In genomic region chr16:21550435-21550834, GRCh38 we compare ENCODE assay signal across 7 cellular contexts. TPM values are rescaled to one million over a fixed set of nuclear protein-coding genes. Genes with fewer than 3 reads are reported as not detected.
A peak's percentile ranks its signal among the peaks of the same experiment; 100 is the strongest.
DNase-seq lines count a peak whose midpoint lies in the region; ATAC-seq, FAIRE-seq and TF ChIP-seq lines count a peak whose summit lies in the region.
"Not testable (repeated sequence)": the region's sequence is repeated elsewhere in the genome, so short reads cannot be mapped to it uniquely, and the experiment has no call there.

No MANE protein-coding gene starts in this region.

- H3K4me3 ChIP-seq in GM23338; HCT116 (replicated peaks in 1 of 2; ENCODE audit: low read depth in 1 of 2, low read length in 2 of 2); K562; HepG2 (replicated peaks in 1 of 3; ENCODE audit: insufficient read depth in 1 of 3, low read depth in 2 of 3, low read length in 3 of 3); neural progenitor cell: not testable (repeated sequence)

- H3K9me2 ChIP-seq in GM23338 (ENCODE audit: insufficient read depth); HCT116 (ENCODE audit: insufficient read depth): not testable (repeated sequence)

- H3K27me3 Mint-ChIP-seq in GM23338 (ENCODE audit: insufficient read depth, low read depth, poor library complexity) (peaks cover 17% of the 10 kb centered on the region), nephron progenitor cell (ENCODE audit: low read depth, poor library complexity) (peaks cover 34% of the 10 kb centered on the region)
- H3K27me3 Mint-ChIP-seq in neural progenitor cell (ENCODE audit: insufficient read depth, low read depth), result not testable (repeated sequence)

- not testable (repeated sequence) for H3K4me1 Mint-ChIP-seq in GM23338, nephron progenitor cell, neural progenitor cell

- H3K9me1 ChIP-seq in K562 (ENCODE audit: control insufficient read depth, insufficient read depth, low read length), result not testable (repeated sequence)

- TF ChIP-seq CTCF in GM23338 (conservative IDR thresholded peaks at IDR 0.05; ENCODE audit: low read depth in 2 of 2) (peak in 1 of 2 experiments; percentile 14; a peak in 1 of 4 replicates), nephron progenitor cell (IDR thresholded peaks at IDR 0.05) (peak; percentile 7), neural progenitor cell (IDR thresholded peaks at IDR 0.05) (peak; percentile 8)
- TF ChIP-seq CTCF in HCT116 (IDR thresholded peaks at IDR 0.05 in 2 of 3, conservative IDR thresholded peaks at IDR 0.05 in 1 of 3; ENCODE audit: borderline replicate concordance in 1 of 3, insufficient read depth in 1 of 3, low read depth in 2 of 3, low read length in 2 of 3); K562 (IDR thresholded peaks at IDR 0.05 in 2 of 3, conservative IDR thresholded peaks at IDR 0.05 in 1 of 3; ENCODE audit: insufficient read depth in 2 of 3, low read depth in 1 of 3, low read length in 3 of 3); HepG2 (CRISPR knock-in tag; IDR thresholded peaks at IDR 0.05): not testable (repeated sequence)

- H3K27ac Mint-ChIP-seq in GM23338, nephron progenitor cell, neural progenitor cell: not testable (repeated sequence)

- H3K36me3 Mint-ChIP-seq in GM23338 (ENCODE audit: low read depth); nephron progenitor cell (ENCODE audit: low read depth); neural progenitor cell: not testable (repeated sequence)

- RAD21 ChIA-PET in HCT116 (lab: Charles Lee; ENCODE audit: low non-redundant PET in 1 of 2, low total read pairs in 2 of 2, uncharacterized antibody in 2 of 2, unreplicated experiment in 2 of 2), result not testable (repeated sequence)

- H3K9me3 Mint-ChIP-seq in GM23338, nephron progenitor cell, neural progenitor cell: not testable (repeated sequence)

- TF ChIP-seq RAD21 in HCT116 (IDR thresholded peaks at IDR 0.05; ENCODE audit: low read depth); K562 (CRISPR knock-in tag; conservative IDR thresholded peaks at IDR 0.05 in 1 of 2, IDR thresholded peaks at IDR 0.05 in 1 of 2); HepG2 (CRISPR knock-in tag; IDR thresholded peaks at IDR 0.05): not testable (repeated sequence)

- not testable (repeated sequence) for H3F3A ChIP-seq in GM23338 (replicated peaks; ENCODE audit: low read depth); neural progenitor cell (ENCODE audit: low read depth)

- in situ Hi-C loops in K562 (cut with MboI) (loop anchor here (25.0 kb wide), 1 partner anchor 238 kb away; no protein-coding TSS in a partner anchor), HepG2 (cut with HindIII; ENCODE audit: extremely low pct_ligation_motif_present, low pct_unique_long_range_greater_than_20kb) (loop anchor here (25.0 kb wide), 2 partner anchors 238 to 787 kb away; no protein-coding TSS in a partner anchor)

- intact Hi-C loops in HCT116 (cut with micrococcal nuclease) (loop anchor here (10.0 kb wide), 1 partner anchor 774 kb away; no protein-coding TSS in a partner anchor), K562 (cut with micrococcal nuclease) (loop anchor here (5.0 to 10.0 kb wide), 2 partner anchors 248 to 396 kb away; partner anchors contain the start of genes DNAH3 and LDAF1), HepG2 (cut with micrococcal nuclease; ENCODE audit: unreplicated experiment) (loop anchor here (10.0 kb wide), 2 partner anchors 266 to 396 kb away; partner anchors contain the start of genes DNAH3 and LDAF1)

- H3K27ac ChIP-seq in GM23338 (ENCODE audit: low read depth); HCT116 (ENCODE audit: low read depth, low read length); K562 (ENCODE audit: extremely low read depth, low read depth, low read length); HepG2 (ENCODE audit: extremely low read length, insufficient read depth, low read length); neural progenitor cell: not testable (repeated sequence)

- not testable (repeated sequence) for H3K79me2 ChIP-seq in GM23338 (replicated peaks; ENCODE audit: insufficient read depth); HCT116 (ENCODE audit: insufficient read depth, low read length); K562 (ENCODE audit: control insufficient read depth, insufficient read depth, low read length); HepG2 (ENCODE audit: insufficient read depth, low read length); neural progenitor cell (ENCODE audit: low read depth)

- FAIRE-seq in K562 (lab: Jason Lieb, UNC); HepG2 (lab: Jason Lieb, UNC): not testable (repeated sequence)

- not testable (repeated sequence) for TF ChIP-seq POLR2A in HCT116 (IDR thresholded peaks at IDR 0.05; ENCODE audit: borderline replicate concordance, extremely low read depth, insufficient read depth, insufficient read length); K562 (conservative IDR thresholded peaks at IDR 0.05); HepG2 (IDR thresholded peaks at IDR 0.05; ENCODE audit: insufficient read depth in 1 of 2, low read depth in 2 of 2, low read length in 2 of 2)

- POLR2A ChIA-PET in HCT116 (lab: Charles Lee); K562 (lab: Yijun Ruan, JAX); HepG2 (lab: Yijun Ruan, JAX): not testable (repeated sequence)

- H3K27me3 ChIP-seq in GM23338 (ENCODE audit: insufficient read depth); HCT116 (ENCODE audit: insufficient read depth, low read length); K562 (ENCODE audit: control insufficient read depth in 2 of 2, insufficient read depth in 2 of 2, low read length in 2 of 2); neural progenitor cell: not testable (repeated sequence)
- peaks cover 3 to 31% of the 10 kb centered on the region in 2 experiments; a peak in 3 of 5 replicates for H3K27me3 ChIP-seq in HepG2 (ENCODE audit: control insufficient read depth in 1 of 2, insufficient read depth in 2 of 2, low read length in 2 of 2)

- H3K4me2 ChIP-seq in GM23338; HCT116 (ENCODE audit: low read length); K562 (ENCODE audit: insufficient read depth, low read length); HepG2 (ENCODE audit: low read depth, low read length); neural progenitor cell: not testable (repeated sequence)

- not testable (repeated sequence) for H3K4me1 ChIP-seq in GM23338 (ENCODE audit: insufficient read depth); HCT116 (ENCODE audit: control insufficient read depth in 1 of 2, insufficient read depth in 2 of 2, low read length in 2 of 2); neural progenitor cell
- H3K4me1 ChIP-seq in K562 (replicated peaks in 1 of 2; ENCODE audit: control insufficient read depth in 2 of 2, insufficient read depth in 2 of 2, low read length in 2 of 2), result peaks cover 0 to 17% of the 10 kb centered on the region in 2 experiments; a peak in 4 of 5 replicates
- peaks cover 18% of the 10 kb centered on the region for H3K4me1 ChIP-seq in HepG2 (ENCODE audit: insufficient read depth, low read length)

- H2AFZ ChIP-seq in GM23338; HCT116 (ENCODE audit: low read depth, low read length, poor library complexity, severe bottlenecking); K562 (ENCODE audit: low read depth, low read length); HepG2 (ENCODE audit: low read length); neural progenitor cell (replicated peaks): not testable (repeated sequence)

- CTCF ChIA-PET in HCT116 (lab: Charles Lee); HepG2 (lab: Yijun Ruan, JAX; ENCODE audit: low intra/inter-chr PET ratio, low total read pairs): not testable (repeated sequence)
- CTCF ChIA-PET in K562 (lab: Yijun Ruan, JAX; ENCODE audit: low intra/inter-chr PET ratio), result interaction anchor here (0.7 kb wide), 1 partner anchor 355 kb away, joined by 3 read pairs; no protein-coding TSS in a partner anchor

- not testable (repeated sequence) for H3K9me3 ChIP-seq in HCT116 (ENCODE audit: control insufficient read depth in 1 of 2, insufficient read depth in 1 of 2, low read depth in 1 of 2, low read length in 2 of 2); K562 (replicated peaks; ENCODE audit: control insufficient read depth, insufficient read depth, low read depth, low read length); HepG2 (ENCODE audit: low read length); neural progenitor cell (ENCODE audit: low read depth)

- WGBS in K562 (ENCODE audit: insufficient coverage, low coverage, missing lambda C conversion rate), result 20% methylated on average over 1 of the region's 5 CpGs
- WGBS in HepG2 (ENCODE audit: low lambda C conversion rate), result 1% methylated on average over 3 of the region's 5 CpGs

- peak; percentile 55 for ATAC-seq in GM23338
- ATAC-seq in HCT116, result peak; percentile 29; the same call in 1 of the 2 replicates
- ATAC-seq in SK-N-SH treated with all-trans-retinoic acid at 6 μM for 48 hours, result peak; percentile 20; the same call in 1 of the 3 replicates
- ATAC-seq in K562, result peak; percentile 74
- ATAC-seq in HepG2, result peak; percentile 78

- not testable (repeated sequence) for H3K4me3 Mint-ChIP-seq in GM23338, nephron progenitor cell, neural progenitor cell

- not testable (repeated sequence) for H3K36me3 ChIP-seq in GM23338 (ENCODE audit: insufficient read depth); HCT116 (ENCODE audit: control insufficient read depth in 1 of 2, insufficient read depth in 2 of 2, low read length in 2 of 2); K562 (ENCODE audit: control insufficient read depth, insufficient read depth, low read length); HepG2 (replicated peaks in 1 of 2; ENCODE audit: control insufficient read depth in 1 of 2, insufficient read depth in 2 of 2, low read length in 2 of 2); neural progenitor cell

- not testable (repeated sequence) for H3K9ac ChIP-seq in HCT116 (ENCODE audit: low read length); K562 (ENCODE audit: insufficient read depth in 1 of 2, low read depth in 2 of 2, low read length in 2 of 2); HepG2 (ENCODE audit: insufficient read depth, low read depth, low read length); neural progenitor cell

- H4K20me1 ChIP-seq in GM23338 (replicated peaks; ENCODE audit: insufficient read depth); HCT116 (ENCODE audit: insufficient read depth); K562 (replicated peaks; ENCODE audit: control insufficient read depth, insufficient read depth, low read length); HepG2 (ENCODE audit: insufficient read depth, low read length); neural progenitor cell (ENCODE audit: low read depth): not testable (repeated sequence)

- TF ChIP-seq EP300 in K562 (IDR thresholded peaks at IDR 0.05; ENCODE audit: low read length); HepG2 (IDR thresholded peaks at IDR 0.05; ENCODE audit: low read depth in 2 of 2, low read length in 2 of 2); HepG2 (CRISPR knock-in tag; IDR thresholded peaks at IDR 0.05; ENCODE audit: borderline replicate concordance): not testable (repeated sequence)

- DNase-seq in GM23338 (ENCODE audit: low spot score); HCT116 (ENCODE audit: low read depth, low spot score); K562 (ENCODE audit: extremely low read depth in 1 of 4, low spot score in 3 of 4); HepG2 (ENCODE audit: low spot score); nephron progenitor cell; neural progenitor cell (ENCODE audit: low spot score): not testable (repeated sequence)

- BruUV-seq in HCT116 (replicated peaks; lab: Mats Ljungman, UMichigan); K562 (replicated peaks; lab: Mats Ljungman, UMichigan); HepG2 (replicated peaks; lab: Mats Ljungman, UMichigan): not testable (repeated sequence)

RNA-seq across cellular contexts. Expression of gene METTL9, which starts 48.9 kb away (rescaled TPM):
- 152 and 180 TPM in 2 replicates for total RNA-seq in GM23338 (2014; rRNA removed; shearing (Covaris generic))
- 66.4 and 72.5 TPM in 2 replicates for polyA plus RNA-seq in GM23338 (2016; fragmentation: Nextera tagmentation; extraction: Ambion mirVana)
- total RNA-seq in HCT116 (2021; ENCODE audit: unreplicated experiment), result 41.4 TPM
- 12.2 and 16.5 TPM in 2 replicates for polyA plus RNA-seq in HCT116 (2012)
- 42.0 and 73.0 TPM in 2 replicates for total RNA-seq in K562 (2011; cell fraction: chromatin; rRNA removed; ENCODE audit: low replicate concordance)
- total RNA-seq in K562 (2011; cell fraction: nucleolus; rRNA removed), result 27.7 and 29.2 TPM in 2 replicates
- total RNA-seq in K562 (2011; cell fraction: nucleoplasm; rRNA removed), result 44.9 and 62.3 TPM in 2 replicates
- total RNA-seq in K562 (2014; rRNA removed), result 69.1 and 74.8 TPM in 2 replicates
- 81.2 and 105 TPM in 2 replicates for total RNA-seq in K562 (2014; rRNA removed; fragmentation: Illumina TruSeq; extraction: Trizol)
- 80.9 and 82.2 TPM in 2 replicates for total RNA-seq in K562 (2015; rRNA removed; fragmentation: Illumina TruSeq; extraction: Trizol)
- total RNA-seq in K562 (2021), result 65.8 and 66.1 TPM in 2 replicates
- polyA plus RNA-seq in K562 (2011; rRNA removed), result 85.0 and 107 TPM in 2 replicates
- polyA plus RNA-seq in K562 (2011; cell fraction: cytosol; rRNA removed), result 27.8 and 39.5 TPM in 2 replicates
- 9.7 and 27.7 TPM in 2 replicates for polyA plus RNA-seq in K562 (2011; cell fraction: nucleus; rRNA removed)
- 58.8 and 97.2 TPM in 2 replicates for polyA plus RNA-seq in K562 (2012)
- 67.6 and 79.1 TPM in 2 replicates for polyA plus RNA-seq in K562 (2014; fragmentation: Illumina TruSeq; extraction: Trizol)
- polyA plus RNA-seq in K562 (2014; fragmentation: Nextera tagmentation; extraction: Ambion mirVana), result 10 to 100 TPM; 12.2 to 16.3 TPM
- polyA plus RNA-seq in K562 (2014; rRNA removed), result 70.8 and 86.0 TPM in 2 replicates
- polyA minus RNA-seq in K562 (2011; rRNA and poly(A)+ RNA removed), result 39.8 and 63.4 TPM in 2 replicates
- polyA minus RNA-seq in K562 (2011; cell fraction: cytosol; rRNA and poly(A)+ RNA removed), result 24.4 and 27.4 TPM in 2 replicates
- 16.8 and 24.0 TPM in 2 replicates for polyA minus RNA-seq in K562 (2011; cell fraction: nucleus; rRNA and poly(A)+ RNA removed)
- total RNA-seq in HepG2 (2016; rRNA removed; fragmentation: Illumina TruSeq; extraction: Trizol), result 175 and 204 TPM in 2 replicates
- 260 and 296 TPM in 2 replicates for total RNA-seq in HepG2 (2016; cell fraction: cytosol; rRNA removed; fragmentation: Illumina TruSeq; extraction: Trizol; ENCODE audit: low read depth)
- total RNA-seq in HepG2 (2016; cell fraction: insoluble cytoplasmic fraction; rRNA removed; fragmentation: Illumina TruSeq; extraction: Trizol), result 189 and 192 TPM in 2 replicates
- total RNA-seq in HepG2 (2016; cell fraction: membrane; rRNA removed; fragmentation: Illumina TruSeq; extraction: Trizol), result 531 and 570 TPM in 2 replicates
- 102 and 120 TPM in 2 replicates for total RNA-seq in HepG2 (2016; cell fraction: nucleus; rRNA removed; fragmentation: Illumina TruSeq; extraction: Trizol)
- 96.9 and 123 TPM in 2 replicates for polyA plus RNA-seq in HepG2 (2011; rRNA removed)
- polyA plus RNA-seq in HepG2 (2011; cell fraction: cytosol; rRNA removed), result 57.9 and 89.7 TPM in 2 replicates
- 22.0 and 27.5 TPM in 2 replicates for polyA plus RNA-seq in HepG2 (2011; cell fraction: nucleus; rRNA removed)
- polyA plus RNA-seq in HepG2 (2012), result 128 and 134 TPM in 2 replicates
- polyA plus RNA-seq in HepG2 (2016; cell fraction: cytosol; fragmentation: Illumina TruSeq; extraction: Trizol; ENCODE audit: low read depth), result 385 and 459 TPM in 2 replicates
- polyA plus RNA-seq in HepG2 (2016; cell fraction: insoluble cytoplasmic fraction; fragmentation: Illumina TruSeq; extraction: Trizol; ENCODE audit: low read depth), result 218 and 221 TPM in 2 replicates
- polyA plus RNA-seq in HepG2 (2016; cell fraction: membrane; fragmentation: Illumina TruSeq; extraction: Trizol; ENCODE audit: low read depth), result 534 and 554 TPM in 2 replicates
- 143 and 144 TPM in 2 replicates for polyA plus RNA-seq in HepG2 (2016; cell fraction: nucleus; fragmentation: Illumina TruSeq; extraction: Trizol; ENCODE audit: insufficient read depth, low read depth)
- polyA minus RNA-seq in HepG2 (2011; rRNA and poly(A)+ RNA removed; ENCODE audit: low replicate concordance), result 23.0 and 41.2 TPM in 2 replicates
- 66.7 and 68.9 TPM in 2 replicates for polyA minus RNA-seq in HepG2 (2011; cell fraction: cytosol; rRNA and poly(A)+ RNA removed)
- polyA minus RNA-seq in HepG2 (2011; cell fraction: nucleus; rRNA and poly(A)+ RNA removed), result 50.9 and 56.4 TPM in 2 replicates
- total RNA-seq in neural progenitor cell (ENCODE audit: low replicate concordance), result 234 and 329 TPM in 2 replicates

Comparison
In these comparisons a context has a peak if more than half of its experiments do, and no peak if none do; other contexts are left out.
1. ATAC-seq: peak in every context shown above with its lines; median percentile 78 in HepG2; 74 in K562; 55 in GM23338; 29 in HCT116; 20 in SK-N-SH treated with all-trans-retinoic acid at 6 μM for 48 hours.